In genomic region chr3:123341871-123342630, GRCh38 we compare ENCODE assay signal across 22 cellular contexts.
DNase-seq lines count a peak whose midpoint lies in the region; ATAC-seq, FAIRE-seq and TF ChIP-seq lines count a peak whose summit lies in the region.
"Had no signal": no experiment of that assay in that cellular context is flagged by ENCODE, and none has a peak within 500 bp of the region (broad histone marks: within the 10 kb centered on the region; RNA-seq: fewer than 3 reads in every experiment).

No MANE protein-coding gene starts in this region.

- no peak overlapping the region for H4K91ac ChIP-seq in H1 (replicated peaks; ENCODE audit: insufficient read length, low read length)

- TF ChIP-seq CTCF in HepG2 (CRISPR knock-in tag; IDR thresholded peaks at IDR 0.05) (0 out of 2 replicates have a peak, but pooled peaks have one; percentile 15), right lobe of liver (IDR thresholded peaks at IDR 0.05) (no peak), H1 (IDR thresholded peaks at IDR 0.05; ENCODE audit: control extremely low read depth in 1 of 3, insufficient read depth in 1 of 3, low read depth in 1 of 3, low read length in 3 of 3) (no peak), kidney (IDR thresholded peaks at IDR 0.05; ENCODE audit: borderline replicate concordance, extremely low read depth, insufficient read depth) (no peak), OCI-LY7 (conservative IDR thresholded peaks at IDR 0.05; ENCODE audit: low read length) (no peak)

- no peak; the same call in 2 of the 3 replicates for ATAC-seq in HepG2
- ATAC-seq in right lobe of liver = no peak
- ATAC-seq: naive thymus-derived CD8-positive, alpha-beta T cell; stimulated activated memory B cell treated with anti-CD40 and anti-IgM and Interleukin-4, amounts not matched to agents 10 μg/mL and 1 μg/mL and 100 μg/mL, for 72 hours; T-helper 17 cell had no signal

- H3K79me1 ChIP-seq in H1 (ENCODE audit: low read depth, low read length) = no peaks in the 10 kb centered on the region

- H2BK15ac ChIP-seq in H1 (ENCODE audit: low read length) = no peak overlapping the region

- H3K79me2 ChIP-seq in HepG2 (ENCODE audit: insufficient read depth, low read length) (no peaks in the 10 kb centered on the region), H1 (ENCODE audit: control insufficient read depth in 1 of 2, insufficient read depth in 2 of 2, low read length in 2 of 2) (no peaks in the 10 kb centered on the region), OCI-LY7 (ENCODE audit: insufficient read depth, low read depth, low read length) (no peaks in the 10 kb centered on the region)

- H4K20me1 ChIP-seq in HepG2 (ENCODE audit: insufficient read depth, low read length) = no peaks in the 10 kb centered on the region
- no peaks in the 10 kb centered on the region for H4K20me1 ChIP-seq in H1 (replicated peaks in 1 of 2; ENCODE audit: control insufficient read depth in 1 of 2, insufficient read depth in 2 of 2, low read length in 2 of 2)
- H4K20me1 ChIP-seq in OCI-LY7 (ENCODE audit: insufficient read depth, low read length) = no peaks in the 10 kb centered on the region

- POLR2A ChIA-PET in HepG2 (lab: Yijun Ruan, JAX) (no interaction called here), H1 (lab: Charles Lee; ENCODE audit: partially characterized antibody) (interaction anchor here (0.7 kb wide), 1 partner anchor 56 kb away, joined by 3 read pairs; no protein-coding TSS in a partner anchor), OCI-LY7 (lab: Charles Lee) (interaction anchor here (1.0 kb wide), 1 partner anchor 21 kb away, joined by 5 read pairs; no protein-coding TSS in a partner anchor)

- no peak overlapping the region for H3K56ac ChIP-seq in H1 (replicated peaks; ENCODE audit: insufficient read length, low read depth, low read length)

- H2BK20ac ChIP-seq in H1 (ENCODE audit: low read length) = no peak overlapping the region

- no peak overlapping the region for H3K27ac ChIP-seq in HepG2 (ENCODE audit: extremely low read length, insufficient read depth, low read length)
- H3K27ac ChIP-seq in right lobe of liver = no peak overlapping the region
- H3K27ac ChIP-seq in H1 (ENCODE audit: low read depth, low read length) = no peak overlapping the region
- H3K27ac ChIP-seq in kidney (ENCODE audit: low read depth in 2 of 2, low read length in 2 of 2) = no peak overlapping the region
- no peak overlapping the region for H3K27ac ChIP-seq in OCI-LY7 (ENCODE audit: low read depth, low read length, poor library complexity, severe bottlenecking)
- H3K27ac ChIP-seq: adrenal gland, ovary had no signal

- H3K23me2 ChIP-seq in H1 (ENCODE audit: low read depth, low read length) = no peaks in the 10 kb centered on the region

- TF ChIP-seq POLR2A in HepG2 (IDR thresholded peaks at IDR 0.05; ENCODE audit: insufficient read depth in 1 of 2, low read depth in 2 of 2, low read length in 2 of 2) (no peak), right lobe of liver (IDR thresholded peaks at IDR 0.05) (no peak), H1 (IDR thresholded peaks at IDR 0.05; ENCODE audit: control extremely low read depth in 1 of 2, low read depth in 2 of 2, low read length in 2 of 2) (no peak)

- H3K27me3 ChIP-seq in HepG2 (ENCODE audit: control insufficient read depth in 1 of 2, insufficient read depth in 2 of 2, low read length in 2 of 2) (peaks cover 0 to 7% of the 10 kb centered on the region in 2 experiments; a peak in 2 of 5 replicates), right lobe of liver (no peaks in the 10 kb centered on the region), H1 (replicated peaks in 1 of 4; ENCODE audit: control insufficient read depth in 3 of 4, extremely low read depth in 1 of 4, insufficient read depth in 3 of 4, low read length in 3 of 4) (no peaks in the 10 kb centered on the region)
- H3K27me3 ChIP-seq: adrenal gland, ovary had no signal

- WGBS in HepG2 (ENCODE audit: low lambda C conversion rate) = 39% methylated on average over 12 of the region's 16 CpGs
- WGBS in right lobe of liver (ENCODE audit: insufficient coverage, low coverage, low lambda C conversion rate, missing lambda C conversion rate) = 69% methylated on average over 9 of the region's 16 CpGs
- WGBS in H1 (ENCODE audit: extremely low coverage in 1 of 2, insufficient coverage in 1 of 2, insufficient read length in 1 of 2, insufficient replicate concordance in 2 of 2, low coverage in 1 of 2, low lambda C conversion rate in 2 of 2, missing lambda C conversion rate in 1 of 2), 2 experiments = 88% methylated on average over 16 of the region's 16 CpGs; no CpG with 5 or more reads in 1 of the 2 experiments

- H3K4me1 ChIP-seq in HepG2 (ENCODE audit: insufficient read depth, low read length) (no peaks in the 10 kb centered on the region), right lobe of liver (no peaks in the 10 kb centered on the region), H1 (replicated peaks in 1 of 4; ENCODE audit: control insufficient read depth in 3 of 4, insufficient read depth in 4 of 4, low read length in 3 of 4) (peaks cover 5 to 14% (median 9%) of the 10 kb centered on the region in 4 experiments; a peak in 6 of 7 replicates), kidney (ENCODE audit: control insufficient read depth in 1 of 2, insufficient read depth in 1 of 2, low read depth in 1 of 2, low read length in 2 of 2) (no peaks in the 10 kb centered on the region), OCI-LY7 (ENCODE audit: insufficient read depth, low read length, poor library complexity, severe bottlenecking) (no peaks in the 10 kb centered on the region)

- no peak overlapping the region for H3K9ac ChIP-seq in HepG2 (ENCODE audit: insufficient read depth, low read depth, low read length)
- no peak overlapping the region for H3K9ac ChIP-seq in H1 (replicated peaks in 1 of 4; ENCODE audit: extremely low read depth in 1 of 4, low read depth in 3 of 4, low read length in 3 of 4)
- H3K9ac ChIP-seq in kidney (ENCODE audit: low read length in 2 of 2) = no peak overlapping the region

- in situ Hi-C loops in HepG2 (cut with HindIII; ENCODE audit: extremely low pct_ligation_motif_present, low pct_unique_long_range_greater_than_20kb) = no loop called here

- H3K23ac ChIP-seq in H1 (ENCODE audit: insufficient read length) = no peak overlapping the region

- H2BK5ac ChIP-seq in H1 (ENCODE audit: low read depth, low read length) = no peak overlapping the region

- H2AFZ ChIP-seq in HepG2 (ENCODE audit: low read length) = no peak overlapping the region
- H2AFZ ChIP-seq in H1 (ENCODE audit: low read length) = no peak overlapping the region
- no peak overlapping the region for H2AFZ ChIP-seq in OCI-LY7 (ENCODE audit: low read length)

- peak overlapping the region; percentile 29; the same call in 1 of the 2 replicates for H4K8ac ChIP-seq in H1 (ENCODE audit: extremely low read depth, insufficient read depth, low read length)

- H3K4me3 Mint-ChIP-seq in activated T-helper 2 cell treated with anti-CD3 and anti-CD28 coated beads, Interferon-gamma antibody, Interleukin-2, Interleukin-4, amounts not matched to agents 10 μg/mL and 5 μg/mL and 100 μg/mL, durations not matched to agents 14 hours and 24 hours and 36 hours (ENCODE audit: low read depth) = no peak overlapping the region
- H3K4me3 Mint-ChIP-seq: memory B cell; naive thymus-derived CD8-positive, alpha-beta T cell; stimulated activated memory B cell treated with anti-CD40 and anti-IgM and Interleukin-4, amounts not matched to agents 10 μg/mL and 1 μg/mL and 100 μg/mL, for 72 hours; T-helper 17 cell had no signal

- no peak for TF ChIP-seq EP300 in HepG2 (IDR thresholded peaks at IDR 0.05; ENCODE audit: low read depth in 2 of 2, low read length in 2 of 2)
- no peak for TF ChIP-seq EP300 in HepG2 (CRISPR knock-in tag; IDR thresholded peaks at IDR 0.05; ENCODE audit: borderline replicate concordance)
- no peak for TF ChIP-seq EP300 in H1 (IDR thresholded peaks at IDR 0.05; ENCODE audit: borderline replicate concordance in 1 of 2, low read depth in 2 of 2, low read length in 2 of 2)

- H4K5ac ChIP-seq in H1 (ENCODE audit: insufficient read length, low read depth, low read length) = no peak overlapping the region

- no peak overlapping the region for H3K4ac ChIP-seq in H1 (replicated peaks; ENCODE audit: insufficient read length, low read depth, low read length)

- BruUV-seq in HepG2 (replicated peaks; lab: Mats Ljungman, UMichigan) (no TSS peak), OCI-LY7 (replicated peaks; lab: Mats Ljungman, UMichigan) (no TSS peak)

- H2AK5ac ChIP-seq in H1 (ENCODE audit: low read depth, low read length) = no peak overlapping the region

- CTCF ChIA-PET in HepG2 (lab: Yijun Ruan, JAX; ENCODE audit: low intra/inter-chr PET ratio, low total read pairs) (no interaction called here), H1 (lab: Charles Lee; ENCODE audit: partially characterized antibody) (interaction anchor here (0.6 to 4.7 kb wide), 15 partner anchors 11 to 217 kb away, joined by 3 to 43 read pairs (median 4); no protein-coding TSS in a partner anchor), OCI-LY7 (lab: Charles Lee; ENCODE audit: unreplicated experiment) (no interaction called here)

- intact Hi-C loops in HepG2 (cut with micrococcal nuclease; ENCODE audit: unreplicated experiment) (no loop called here), right lobe of liver (cut with DNase I) (no loop called here), kidney (cut with DNase I) (no loop called here), OCI-LY7 (cut with micrococcal nuclease; ENCODE audit: unreplicated experiment) (no loop called here)
- intact Hi-C loops in activated T-helper 2 cell treated with anti-CD3 and anti-CD28 coated beads, Interferon-gamma antibody, Interleukin-2, Interleukin-4, amounts not matched to agents 10 μg/mL and 5 μg/mL and 100 μg/mL, durations not matched to agents 14 hours and 24 hours and 36 hours (cut with micrococcal nuclease) = no loop called here

- H2BK120ac ChIP-seq in H1 (replicated peaks; ENCODE audit: low read depth, low read length) = no peak overlapping the region

- H3K36me3 Mint-ChIP-seq in activated T-helper 2 cell treated with anti-CD3 and anti-CD28 coated beads, Interferon-gamma antibody, Interleukin-2, Interleukin-4, amounts not matched to agents 10 μg/mL and 5 μg/mL and 100 μg/mL, durations not matched to agents 14 hours and 24 hours and 36 hours (ENCODE audit: low read depth) = no peaks in the 10 kb centered on the region
- H3K36me3 Mint-ChIP-seq: memory B cell; naive thymus-derived CD8-positive, alpha-beta T cell; stimulated activated memory B cell treated with anti-CD40 and anti-IgM and Interleukin-4, amounts not matched to agents 10 μg/mL and 1 μg/mL and 100 μg/mL, for 72 hours had no signal

- TF ChIP-seq RAD21 in HepG2 (CRISPR knock-in tag; IDR thresholded peaks at IDR 0.05) (no peak), H1 (IDR thresholded peaks at IDR 0.05 in 1 of 2, conservative IDR thresholded peaks at IDR 0.05 in 1 of 2; ENCODE audit: low read depth in 2 of 2, low read length in 2 of 2) (peak in 1 of 2 experiments; percentile 25; a peak in 1 of 4 replicates)

- H3K4me1 Mint-ChIP-seq in activated T-helper 2 cell treated with anti-CD3 and anti-CD28 coated beads, Interferon-gamma antibody, Interleukin-2, Interleukin-4, amounts not matched to agents 10 μg/mL and 5 μg/mL and 100 μg/mL, durations not matched to agents 14 hours and 24 hours and 36 hours (ENCODE audit: low read depth) = peaks cover 6% of the 10 kb centered on the region
- H3K4me1 Mint-ChIP-seq: memory B cell; stimulated activated memory B cell treated with anti-CD40 and anti-IgM and Interleukin-4, amounts not matched to agents 10 μg/mL and 1 μg/mL and 100 μg/mL, for 72 hours had no signal

- peaks cover 4% of the 10 kb centered on the region for H3K27me3 Mint-ChIP-seq in activated T-helper 2 cell treated with anti-CD3 and anti-CD28 coated beads, Interferon-gamma antibody, Interleukin-2, Interleukin-4, amounts not matched to agents 10 μg/mL and 5 μg/mL and 100 μg/mL, durations not matched to agents 14 hours and 24 hours and 36 hours (ENCODE audit: low read depth)
- H3K27me3 Mint-ChIP-seq: stimulated activated memory B cell treated with anti-CD40 and anti-IgM and Interleukin-4, amounts not matched to agents 10 μg/mL and 1 μg/mL and 100 μg/mL, for 72 hours had no signal

- H3K4me3 ChIP-seq in HepG2 (replicated peaks in 1 of 3; ENCODE audit: insufficient read depth in 1 of 3, low read depth in 2 of 3, low read length in 3 of 3) (no peak overlapping the region), right lobe of liver (no peak overlapping the region), H1 (ENCODE audit: extremely low read depth in 1 of 4, insufficient read depth in 2 of 4, low read depth in 3 of 4, low read length in 4 of 4) (no peak overlapping the region), kidney (ENCODE audit: low read length in 2 of 2) (no peak overlapping the region), OCI-LY7 (ENCODE audit: low read depth, low read length, poor library complexity, severe bottlenecking) (no peak overlapping the region)
- H3K4me3 ChIP-seq: adrenal gland, ovary, thoracic aorta had no signal

- no peak overlapping the region for H2BK12ac ChIP-seq in H1 (ENCODE audit: low read depth, low read length)

- H3K4me2 ChIP-seq in HepG2 (ENCODE audit: low read depth, low read length) = no peak overlapping the region
- H3K4me2 ChIP-seq in H1 (ENCODE audit: insufficient read depth in 1 of 2, low read depth in 2 of 2, low read length in 2 of 2) = no peak overlapping the region
- H3K4me2 ChIP-seq in OCI-LY7 (ENCODE audit: low read length) = no peak overlapping the region

- H3K9me2 ChIP-seq in OCI-LY7 (ENCODE audit: insufficient read depth, low read length) = no peaks in the 10 kb centered on the region

- DNase-seq in HepG2 (ENCODE audit: low spot score) = no peak
- no peak for DNase-seq in right lobe of liver
- no peak for DNase-seq in H1 (ENCODE audit: low read depth in 1 of 2, low spot score in 2 of 2)
- DNase-seq in kidney = peak; percentile 63
- DNase-seq in activated T-helper 2 cell treated with anti-CD3 and anti-CD28 coated beads, Interferon-gamma antibody, Interleukin-2, Interleukin-4, amounts not matched to agents 10 μg/mL and 5 μg/mL and 100 μg/mL, durations not matched to agents 14 hours and 24 hours and 36 hours (ENCODE audit: low spot score) = no peak
- no peak for DNase-seq in RCC 7860 (ENCODE audit: low spot score)
- no peak for DNase-seq in DMS79 (lab: John Stamatoyannopoulos, UW)
- no peak for DNase-seq in OCI-LY7 (ENCODE audit: low spot score)
- DNase-seq: activated CD8-positive, alpha-beta memory T cell treated with anti-CD3 and anti-CD28 coated beads, Interleukin-2, amount 50 U/mL, for 4 hours; activated effector memory CD4-positive, alpha-beta T cell treated with Interleukin-2 at 50 U/mL for 16 hours; C1 segment of cervical spinal cord; kidney glomerular epithelial cell; NCI-H1930; NCI-H526; stimulated activated CD4-positive, alpha-beta T cell treated with anti-CD3 and anti-CD28 coated beads, Interleukin-1b, Interleukin-23, amount 100 ng/mL, for 48 hours; T-helper 17 cell had no signal

- H3K18ac ChIP-seq in H1 (ENCODE audit: extremely low read depth, low read length) = no peak overlapping the region

- no peaks in the 10 kb centered on the region for H3K9me3 Mint-ChIP-seq in activated T-helper 2 cell treated with anti-CD3 and anti-CD28 coated beads, Interferon-gamma antibody, Interleukin-2, Interleukin-4, amounts not matched to agents 10 μg/mL and 5 μg/mL and 100 μg/mL, durations not matched to agents 14 hours and 24 hours and 36 hours
- H3K9me3 Mint-ChIP-seq: memory B cell; naive thymus-derived CD8-positive, alpha-beta T cell; stimulated activated memory B cell treated with anti-CD40 and anti-IgM and Interleukin-4, amounts not matched to agents 10 μg/mL and 1 μg/mL and 100 μg/mL, for 72 hours had no signal

- FAIRE-seq in HepG2 (lab: Jason Lieb, UNC) (no peak), H1 (lab: Jason Lieb, UNC) (no peak), kidney (lab: Jason Lieb, UNC) (no peak), RCC 7860 (lab: Jason Lieb, UNC) (no peak)

- no peak overlapping the region for H3K27ac Mint-ChIP-seq in activated T-helper 2 cell treated with anti-CD3 and anti-CD28 coated beads, Interferon-gamma antibody, Interleukin-2, Interleukin-4, amounts not matched to agents 10 μg/mL and 5 μg/mL and 100 μg/mL, durations not matched to agents 14 hours and 24 hours and 36 hours
- H3K27ac Mint-ChIP-seq: memory B cell; stimulated activated memory B cell treated with anti-CD40 and anti-IgM and Interleukin-4, amounts not matched to agents 10 μg/mL and 1 μg/mL and 100 μg/mL, for 72 hours; T-helper 17 cell had no signal

- no peak overlapping the region for H3K14ac ChIP-seq in H1 (ENCODE audit: insufficient read length)

- H3K9me3 ChIP-seq in HepG2 (ENCODE audit: low read length) (no peaks in the 10 kb centered on the region), right lobe of liver (no peaks in the 10 kb centered on the region), H1 (ENCODE audit: insufficient read depth in 2 of 2, low read depth in 1 of 2, low read length in 1 of 2) (no peaks in the 10 kb centered on the region), kidney (ENCODE audit: control insufficient read depth in 1 of 2, low read length in 2 of 2) (no peaks in the 10 kb centered on the region), OCI-LY7 (ENCODE audit: low read length) (no peaks in the 10 kb centered on the region)
- H3K9me3 ChIP-seq: adrenal gland, ovary, thoracic aorta had no signal

- H3K36me3 ChIP-seq in HepG2 (replicated peaks in 1 of 2; ENCODE audit: control insufficient read depth in 1 of 2, insufficient read depth in 2 of 2, low read length in 2 of 2) (no peaks in the 10 kb centered on the region), right lobe of liver (no peaks in the 10 kb centered on the region), H1 (ENCODE audit: control insufficient read depth in 2 of 4, insufficient read depth in 4 of 4, low read length in 3 of 4) (no peaks in the 10 kb centered on the region), kidney (ENCODE audit: control insufficient read depth in 1 of 2, insufficient read depth in 2 of 2, low read length in 2 of 2) (no peaks in the 10 kb centered on the region), OCI-LY7 (ENCODE audit: insufficient read depth, low read length) (no peaks in the 10 kb centered on the region)
- H3K36me3 ChIP-seq: adrenal gland, ovary, thoracic aorta had no signal

Comparison
In these comparisons a context has a peak if more than half of its experiments do, and no peak if none do; other contexts are left out.
1. Of the 41 proteins assayed by ChIP-seq in both HepG2 and H1: peak only in HepG2: CTCF; only in H1: none; in both: none; in neither: 39; mixed calls (peak in some experiments, not most) for 1.